ENCODE assay signal across 1 cellular context in genomic region chr17:386145-386876, GRCh38.
A peak's percentile ranks its signal among the peaks of the same experiment; 100 is the strongest.
TF ChIP-seq lines count a peak whose summit lies in the region.

No MANE protein-coding gene starts in this region.

TF ChIP-seq in HepG2, 621 proteins besides CTCF, POLR2A, EP300 and RAD21 (continued from another document):
- peak; percentile 79; the same call in 1 of the 2 replicates for TF ChIP-seq ZBTB2 (CRISPR knock-in tag; IDR thresholded peaks at IDR 0.05; ENCODE audit: low read depth)
- peak; percentile 34; the same call in 1 of the 2 replicates for TF ChIP-seq NR2F6 (IDR thresholded peaks at IDR 0.05)
- TF ChIP-seq NR2F6 (CRISPR knock-in tag; IDR thresholded peaks at IDR 0.05), result peak; percentile 66
- 0 out of 2 replicates have a peak, but pooled peaks have one; percentile 32 for TF ChIP-seq TBX2 (CRISPR knock-in tag; IDR thresholded peaks at IDR 0.05; ENCODE audit: borderline replicate concordance)
- peak; percentile 41 for TF ChIP-seq ELF3 (CRISPR knock-in tag; IDR thresholded peaks at IDR 0.05)
- TF ChIP-seq POGZ (CRISPR knock-in tag; IDR thresholded peaks at IDR 0.05), result peak; percentile 49; the same call in 1 of the 2 replicates
- 0 out of 2 replicates have a peak, but pooled peaks have one; percentile 20 for TF ChIP-seq PITX1 (CRISPR knock-in tag; IDR thresholded peaks at IDR 0.05)
- peak; percentile 61 for TF ChIP-seq ZSCAN25 (CRISPR knock-in tag; IDR thresholded peaks at IDR 0.05)
- TF ChIP-seq ZNF580 (CRISPR knock-in tag; IDR thresholded peaks at IDR 0.05; ENCODE audit: borderline replicate concordance, low read depth), result peak; percentile 27; the same call in 1 of the 2 replicates
- 0 out of 2 replicates have a peak, but pooled peaks have one; percentile 26 for TF ChIP-seq ARID5B (CRISPR knock-in tag; IDR thresholded peaks at IDR 0.05)
- peak; percentile 33; the same call in 1 of the 2 replicates for TF ChIP-seq HNF4G (IDR thresholded peaks at IDR 0.05; ENCODE audit: borderline replicate concordance, low read depth, low read length)
- TF ChIP-seq HNF4G (CRISPR knock-in tag; IDR thresholded peaks at IDR 0.05; ENCODE audit: borderline replicate concordance, low read depth), result no peak
- TF ChIP-seq ZNF619 (CRISPR knock-in tag; IDR thresholded peaks at IDR 0.05), result peak; percentile 26; the same call in 1 of the 2 replicates
- no peak for TF ChIP-seq CEBPZ (IDR thresholded peaks at IDR 0.05; ENCODE audit: low read length)
- TF ChIP-seq ZNF563 (CRISPR knock-in tag; IDR thresholded peaks at IDR 0.05), result 0 out of 2 replicates have a peak, but pooled peaks have one; percentile 52
- TF ChIP-seq MED1 (CRISPR knock-in tag; IDR thresholded peaks at IDR 0.05), result peak; percentile 63
- no peak for TF ChIP-seq KAT8 (CRISPR knock-in tag; IDR thresholded peaks at IDR 0.05)
- peak; percentile 59 for TF ChIP-seq ZFX (CRISPR knock-in tag; IDR thresholded peaks at IDR 0.05; ENCODE audit: low read depth)
- no peak for TF ChIP-seq ZNF432 (CRISPR knock-in tag; IDR thresholded peaks at IDR 0.05; ENCODE audit: borderline replicate concordance)
- TF ChIP-seq ZBTB39 (CRISPR knock-in tag; IDR thresholded peaks at IDR 0.05), result no peak
- no peak for TF ChIP-seq ZNF704 (CRISPR knock-in tag; IDR thresholded peaks at IDR 0.05; ENCODE audit: borderline replicate concordance)
- peak; percentile 25; the same call in 1 of the 2 replicates for TF ChIP-seq RBFOX2 (IDR thresholded peaks at IDR 0.05; ENCODE audit: low read depth, low read length)
- peak; percentile 80 for TF ChIP-seq XRCC5 (optimal IDR thresholded peaks at IDR 0.05; ENCODE audit: low read length)
- TF ChIP-seq ZBTB42 (CRISPR knock-in tag; IDR thresholded peaks at IDR 0.05), result 0 out of 2 replicates have a peak, but pooled peaks have one; percentile 32
- TF ChIP-seq ZNF572 (CRISPR knock-in tag; IDR thresholded peaks at IDR 0.05), result peak; percentile 46
- no peak for TF ChIP-seq ZBTB40 (IDR thresholded peaks at IDR 0.05)
- TF ChIP-seq ZBTB40 (CRISPR knock-in tag; IDR thresholded peaks at IDR 0.05), result 0 out of 2 replicates have a peak, but pooled peaks have one; percentile 37
- TF ChIP-seq ZNF839 (CRISPR knock-in tag; IDR thresholded peaks at IDR 0.05; ENCODE audit: borderline replicate concordance), result no peak
- peak; percentile 82 for TF ChIP-seq ZNF770 (CRISPR knock-in tag; IDR thresholded peaks at IDR 0.05)
